ENCODE assay signal across 11 cellular contexts in the genomic region with DNA sequence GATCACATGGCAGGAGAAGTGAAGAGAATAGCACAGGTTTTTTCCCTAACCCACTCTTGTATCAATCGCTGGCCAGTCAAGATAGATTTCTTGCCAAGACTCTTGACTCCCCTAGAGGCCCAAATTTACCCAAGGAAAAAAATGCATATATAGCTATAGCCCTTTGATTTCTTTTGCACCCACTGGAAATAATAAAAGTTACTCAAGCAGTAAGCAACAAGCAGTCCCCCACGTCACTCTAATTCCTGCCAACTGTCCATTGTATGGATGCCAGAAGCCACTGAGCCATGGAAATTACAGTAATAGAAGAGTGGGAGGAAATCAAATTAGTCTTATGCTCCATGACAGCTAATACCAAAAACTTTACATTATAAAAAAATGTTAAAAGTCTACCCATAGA.
DNase-seq lines count a peak whose midpoint lies in the region; ATAC-seq and TF ChIP-seq lines count a peak whose summit lies in the region.
"Had no signal": no experiment of that assay in that cellular context is flagged by ENCODE, and none has a peak within 500 bp of the region (broad histone marks: within the 10 kb centered on the region; RNA-seq: fewer than 3 reads in every experiment).

No MANE protein-coding gene starts in this region.

- H3K36me3 Mint-ChIP-seq in activated CD8-positive, alpha-beta T cell treated with anti-CD3 and anti-CD28 coated beads for 36 hours (ENCODE audit: low read depth) = peaks cover 2% of the 10 kb centered on the region
- H3K36me3 Mint-ChIP-seq in immature natural killer cell = peaks cover 0 to 3% (median 0%) of the 10 kb centered on the region in 3 donors
- H3K36me3 Mint-ChIP-seq: neural progenitor cell had no signal

- H3K9me3 Mint-ChIP-seq in activated CD8-positive, alpha-beta T cell treated with anti-CD3 and anti-CD28 coated beads for 36 hours = peaks cover 3% of the 10 kb centered on the region
- H3K9me3 Mint-ChIP-seq in immature natural killer cell = peaks cover 0 to 4% (median 0%) of the 10 kb centered on the region in 6 donors
- H3K9me3 Mint-ChIP-seq: neural progenitor cell had no signal

- TF ChIP-seq CTCF in activated CD8-positive, alpha-beta T cell treated with anti-CD3 and anti-CD28 coated beads for 36 hours (IDR thresholded peaks at IDR 0.05) = no peak

- CTCF ChIA-PET in activated CD8-positive, alpha-beta T cell treated with anti-CD3 and anti-CD28 coated beads for 36 hours (lab: Charles Lee) = interaction anchor here (1.0 kb wide), 1 partner anchor 127 kb away, joined by 3 read pairs; no protein-coding TSS in a partner anchor

- in situ Hi-C loops in ACHN (cut with HindIII; ENCODE audit: low pct_ligation_motif_present, low pct_unique_long_range_greater_than_20kb, low sequenced_read_pairs) = no loop called here
- in situ Hi-C loops in Caki2 (cut with HindIII; ENCODE audit: low pct_unique_long_range_greater_than_20kb, low sequenced_read_pairs) = no loop called here

- peak; percentile 53 for DNase-seq in ACHN
- DNase-seq in Caki2 (ENCODE audit: low read depth) = peak; percentile 74
- DNase-seq in activated CD8-positive, alpha-beta T cell treated with anti-CD3 and anti-CD28 coated beads for 36 hours = no peak
- DNase-seq in immature natural killer cell = no peak
- DNase-seq in iPS-NIHi7 (ENCODE audit: extremely low spot score) = no peak
- no peak for DNase-seq in stimulated activated CD4-positive, alpha-beta T cell treated with anti-CD3 and anti-CD28 coated beads, Interleukin-2, amount 100 ng/mL, for 24 hours
- DNase-seq: activated T-cell treated with anti-CD3 and anti-CD28 coated beads, Interleukin-2, amount 50 U/mL, for 1 hour; Calu3 had no signal

- intact Hi-C loops in activated CD8-positive, alpha-beta T cell treated with anti-CD3 and anti-CD28 coated beads for 36 hours (cut with micrococcal nuclease) = loop anchor here (1.0 kb wide), 1 partner anchor 128 kb away; no protein-coding TSS in a partner anchor

- H3K27me3 Mint-ChIP-seq in activated CD8-positive, alpha-beta T cell treated with anti-CD3 and anti-CD28 coated beads for 36 hours = no peaks in the 10 kb centered on the region
- peaks cover 2 to 6% (median 4%) of the 10 kb centered on the region in 3 donors for H3K27me3 Mint-ChIP-seq in immature natural killer cell (ENCODE audit: low read depth in 3 of 3)

- peak overlapping the region; percentile 95 for H3K27ac Mint-ChIP-seq in activated CD8-positive, alpha-beta T cell treated with anti-CD3 and anti-CD28 coated beads for 36 hours
- peak overlapping the region; percentile 77 to 95 (median 92) for H3K27ac Mint-ChIP-seq in immature natural killer cell
- H3K27ac Mint-ChIP-seq: neural progenitor cell had no signal

- H3K4me3 Mint-ChIP-seq in activated CD8-positive, alpha-beta T cell treated with anti-CD3 and anti-CD28 coated beads for 36 hours = no peak overlapping the region
- H3K4me3 Mint-ChIP-seq in immature natural killer cell = peak overlapping the region; percentile 83 to 89 (median 87)
- H3K4me3 Mint-ChIP-seq: neural progenitor cell had no signal

- no peak for ATAC-seq in activated CD8-positive, alpha-beta T cell treated with anti-CD3 and anti-CD28 coated beads for 36 hours
- ATAC-seq in GM18868 (IDR thresholded peaks at IDR 0.05; ENCODE audit: unreplicated experiment) = no peak
- ATAC-seq in HG02970 (IDR thresholded peaks at IDR 0.05; ENCODE audit: low FRiP score, unreplicated experiment) = no peak

- peaks cover 60% of the 10 kb centered on the region for H3K4me1 Mint-ChIP-seq in activated CD8-positive, alpha-beta T cell treated with anti-CD3 and anti-CD28 coated beads for 36 hours (ENCODE audit: low read depth)
- H3K4me1 Mint-ChIP-seq in immature natural killer cell = peaks cover 57 to 67% of the 10 kb centered on the region in 2 donors

- POLR2A ChIA-PET in activated CD8-positive, alpha-beta T cell treated with anti-CD3 and anti-CD28 coated beads for 36 hours (lab: Charles Lee) = interaction anchor here (5.5 kb wide), 1 partner anchor 127 kb away, joined by 64 read pairs; the partner anchor contains the start of gene SLC39A10

Comparison
In these comparisons a context has a peak if more than half of its experiments do, and no peak if none do; other contexts are left out.
1. DNase-seq: peak in ACHN (single experiment) and Caki2 (single experiment); none in activated CD8-positive, alpha-beta T cell treated with anti-CD3 and anti-CD28 coated beads for 36 hours (single experiment), immature natural killer cell (0 of 3), iPS-NIHi7 (single experiment) and stimulated activated CD4-positive, alpha-beta T cell treated with anti-CD3 and anti-CD28 coated beads, Interleukin-2, amount 100 ng/mL, for 24 hours (0 of 2).